21 cellular contexts compared by ENCODE assay signal in genomic region chr2:137009953-137010352, GRCh38.
DNase-seq lines count a peak whose midpoint lies in the region; ATAC-seq, FAIRE-seq and TF ChIP-seq lines count a peak whose summit lies in the region.
"Had no signal": no experiment of that assay in that cellular context is flagged by ENCODE, and none has a peak within 500 bp of the region (broad histone marks: within the 10 kb centered on the region; RNA-seq: fewer than 3 reads in every experiment).

No MANE protein-coding gene starts in this region.

- peaks cover 0 to 2% of the 10 kb centered on the region in 2 experiments; a peak in 2 of 4 replicates for H3K4me1 ChIP-seq in SK-N-SH (ENCODE audit: control insufficient read depth in 1 of 2, insufficient read depth in 2 of 2, low read depth in 1 of 2, low read length in 1 of 2)
- H3K4me1 ChIP-seq: BE2C had no signal

- H3K79me2 ChIP-seq in SK-N-SH (ENCODE audit: insufficient read depth) (no peaks in the 10 kb centered on the region), neural cell (replicated peaks; ENCODE audit: insufficient read depth, low read length) (no peaks in the 10 kb centered on the region)

- WGBS in SK-N-SH (ENCODE audit: low lambda C conversion rate) = 26% methylated on average over 2 of the region's 2 CpGs

- FAIRE-seq in GM12891 (lab: Jason Lieb, UNC) = no peak
- FAIRE-seq: A204.1, D721Med, G401.6, GM12892, GM18507 had no signal

- TF ChIP-seq POLR2A in GM12891 (IDR thresholded peaks at IDR 0.05; ENCODE audit: low read depth, low read length) = no peak

- TF ChIP-seq RAD21 in SK-N-SH (IDR thresholded peaks at IDR 0.05; ENCODE audit: low read length) (no peak), neural cell (conservative IDR thresholded peaks at IDR 0.05) (no peak)

- H3K36me3 ChIP-seq in SK-N-SH (replicated peaks in 1 of 2; ENCODE audit: control insufficient read depth in 1 of 2, insufficient read depth in 2 of 2, low read length in 1 of 2) = no peaks in the 10 kb centered on the region
- H3K36me3 ChIP-seq in neural cell (ENCODE audit: insufficient read depth, low read length) = no peaks in the 10 kb centered on the region
- H3K36me3 ChIP-seq: BE2C, BLaER1 had no signal

- CTCF ChIA-PET in SK-N-SH (lab: Yijun Ruan, JAX) = no interaction called here

- no peak for TF ChIP-seq CTCF in SK-N-SH (IDR thresholded peaks at IDR 0.05)
- TF ChIP-seq CTCF in neural cell (IDR thresholded peaks at IDR 0.05; ENCODE audit: poor library complexity, severe bottlenecking) = no peak

- no peak overlapping the region for H2AFZ ChIP-seq in SK-N-SH (ENCODE audit: low read depth)
- H2AFZ ChIP-seq in neural cell (ENCODE audit: low read depth, low read length) = no peak overlapping the region

- H3F3A ChIP-seq in SK-N-SH (replicated peaks; ENCODE audit: insufficient read depth) = no peaks in the 10 kb centered on the region
- no peaks in the 10 kb centered on the region for H3F3A ChIP-seq in neural cell (ENCODE audit: insufficient read depth, low read length, poor library complexity, severe bottlenecking)

- TF ChIP-seq EP300 in SK-N-SH (IDR thresholded peaks at IDR 0.05; ENCODE audit: borderline replicate concordance in 1 of 2, low read depth in 1 of 2, low read length in 1 of 2) = peak in 1 of 2 experiments; percentile 17; a peak in 1 of 4 replicates
- TF ChIP-seq EP300 in neural cell (conservative IDR thresholded peaks at IDR 0.05; ENCODE audit: poor library complexity, severe bottlenecking) = peak; percentile 53

- H3K27ac ChIP-seq in SK-N-SH (ENCODE audit: low read depth in 2 of 2, low read length in 1 of 2) = no peak overlapping the region
- no peak overlapping the region for H3K27ac ChIP-seq in neural cell (ENCODE audit: low read length)
- H3K27ac ChIP-seq: BLaER1 had no signal

- H3K9me3 ChIP-seq in SK-N-SH = no peaks in the 10 kb centered on the region
- H3K9me3 ChIP-seq in neural cell (ENCODE audit: low read length) = no peaks in the 10 kb centered on the region
- H3K9me3 ChIP-seq: BE2C, BLaER1, Caco-2 had no signal

- H3K9me2 ChIP-seq in SK-N-SH (no peaks in the 10 kb centered on the region), neural cell (ENCODE audit: insufficient read depth, low read length) (no peaks in the 10 kb centered on the region)

- POLR2A ChIA-PET in SK-N-SH (lab: Yijun Ruan, JAX) = no interaction called here

- H4K20me1 ChIP-seq in SK-N-SH (ENCODE audit: insufficient read depth) (no peaks in the 10 kb centered on the region), neural cell (ENCODE audit: insufficient read depth) (no peaks in the 10 kb centered on the region)
- H4K20me1 ChIP-seq: BLaER1 had no signal

- DNase-seq in SK-N-SH (no peak), RKO (ENCODE audit: low spot score) (no peak), GM12891 (ENCODE audit: insufficient read length, low spot score) (no peak)
- DNase-seq: 8988T; ACHN; BE2C; C1 segment of cervical spinal cord; Caco-2; Calu3; CD4-positive, alpha-beta T cell; CD8-positive, alpha-beta T cell; DMS79 treated with DMSO at 0.1 percent for 48 hours; GF-D8 had no signal

- H3K4me2 ChIP-seq in SK-N-SH (no peak overlapping the region), neural cell (ENCODE audit: low read length) (no peak overlapping the region)
- H3K4me2 ChIP-seq: BLaER1 had no signal

- no peaks in the 10 kb centered on the region for H3K27me3 ChIP-seq in SK-N-SH (ENCODE audit: insufficient read depth)
- no peaks in the 10 kb centered on the region for H3K27me3 ChIP-seq in neural cell (ENCODE audit: insufficient read depth, low read depth, low read length)
- H3K27me3 ChIP-seq: BE2C, BLaER1 had no signal

- H3K4me3 ChIP-seq in SK-N-SH (ENCODE audit: low read depth in 2 of 2, low read length in 1 of 2) = no peak overlapping the region
- H3K4me3 ChIP-seq in neural cell (ENCODE audit: low read length) = no peak overlapping the region
- H3K4me3 ChIP-seq: BLaER1 had no signal

- H3K9ac ChIP-seq in SK-N-SH = no peak overlapping the region
- H3K9ac ChIP-seq in neural cell (ENCODE audit: low read length) = no peak overlapping the region
- H3K9ac ChIP-seq: BLaER1 had no signal

- ATAC-seq in GM19463 (IDR thresholded peaks at IDR 0.05; ENCODE audit: unreplicated experiment) = no peak
- ATAC-seq: CD8-positive, alpha-beta T cell had no signal

TF ChIP-seq in SK-N-SH, 30 proteins besides CTCF, POLR2A, EP300 and RAD21:
- TF ChIP-seq NFIC (IDR thresholded peaks at IDR 0.05; ENCODE audit: borderline replicate concordance) = no peak
- TF ChIP-seq CHD2 (IDR thresholded peaks at IDR 0.05; ENCODE audit: low read length, partially characterized antibody) = peak; percentile 34
- TF ChIP-seq MAX (IDR thresholded peaks at IDR 0.05; ENCODE audit: low read depth) = no peak
- TF ChIP-seq RCOR1 (IDR thresholded peaks at IDR 0.05; ENCODE audit: low read length) = peak; percentile 59; the same call in 1 of the 2 replicates
- peak; percentile 58 for TF ChIP-seq GATA2 (CRISPR knock-in tag; IDR thresholded peaks at IDR 0.05)
- no peak for TF ChIP-seq ELF1 (IDR thresholded peaks at IDR 0.05)

TF ChIP-seq in neural cell, 6 proteins besides CTCF, POLR2A, EP300 and RAD21:
- TF ChIP-seq TAF1 (IDR thresholded peaks at IDR 0.05; ENCODE audit: low read depth) (no peak), EZH2 (IDR thresholded peaks at IDR 0.05; ENCODE audit: borderline replicate concordance, insufficient read depth, low read length, poor library complexity, severe bottlenecking) (no peak), REST (IDR thresholded peaks at IDR 0.05; ENCODE audit: borderline replicate concordance) (no peak)
TF ChIP-seq in neural cell: peak in this region for 0.

TF ChIP-seq in GM12891, 5 proteins besides CTCF, POLR2A, EP300 and RAD21:
- TF ChIP-seq SPI1 (IDR thresholded peaks at IDR 0.05; ENCODE audit: low read depth, low read length) (no peak), TAF1 (IDR thresholded peaks at IDR 0.05; ENCODE audit: low read depth, low read length) (no peak), POLR2AphosphoS5 (IDR thresholded peaks at IDR 0.05; ENCODE audit: low read depth, low read length) (no peak), POU2F2 (IDR thresholded peaks at IDR 0.05; ENCODE audit: low read depth, low read length) (no peak), PAX5 (IDR thresholded peaks at IDR 0.05; ENCODE audit: insufficient read depth, low read length, severe bottlenecking) (no peak)
TF ChIP-seq in GM12891: peak in this region for 0.
